Comparison of ENCODE assay signal across 35 cellular contexts in the genomic region with DNA sequence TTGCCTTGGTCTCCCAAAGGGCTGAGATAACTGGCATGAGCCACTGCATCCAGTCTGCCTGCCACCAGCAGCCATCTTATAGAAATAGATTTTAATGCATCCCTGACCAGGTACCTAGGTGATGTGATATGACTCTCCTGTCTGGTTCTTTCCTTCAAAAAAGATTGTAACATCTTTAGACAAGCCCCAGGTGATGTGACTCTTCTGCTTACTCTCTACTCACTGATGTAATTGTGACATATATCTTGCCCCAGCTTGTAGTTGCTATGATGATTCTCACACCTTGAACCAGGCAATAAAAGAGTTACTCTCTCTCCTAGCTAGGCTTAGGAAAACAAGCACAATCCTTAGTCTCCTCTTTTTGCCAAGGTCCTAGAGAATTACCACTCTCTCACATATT.
"Had no signal": no experiment of that assay in that cellular context is flagged by ENCODE, and none has a peak within 500 bp of the region (broad histone marks: within the 10 kb centered on the region; RNA-seq: fewer than 3 reads in every experiment).

No MANE protein-coding gene starts in this region.

- H3K36me3 ChIP-seq: ascending aorta had no signal

- H3K4me1 Mint-ChIP-seq: activated naive CD4-positive, alpha-beta T cell treated with anti-CD3 and anti-CD28 coated beads, Interleukin-2, amount 10 ng/mL, durations not matched to agents 7 days and 5 days; activated naive CD4-positive, alpha-beta T cell treated with anti-CD3 and anti-CD28 coated beads, Interleukin-2, amount 50 U/mL, for 24 hours; activated naive CD8-positive, alpha-beta T cell treated with anti-CD3 and anti-CD28 coated beads, Interleukin-2, amount 50 U/mL, for 24 hours; brain had no signal

- H3K27me3 Mint-ChIP-seq: activated CD4-positive, alpha-beta memory T cell treated with anti-CD3 and anti-CD28 coated beads, Interleukin-2, amount 10 ng/mL, durations not matched to agents 7 days and 5 days; activated CD4-positive, alpha-beta T cell treated with anti-CD3 and anti-CD28 coated beads for 36 hours; activated CD8-positive, alpha-beta memory T cell treated with anti-CD3 and anti-CD28 coated beads, Interleukin-2, amount 10 ng/mL, durations not matched to agents 7 days and 5 days; activated naive CD4-positive, alpha-beta T cell treated with anti-CD3 and anti-CD28 coated beads, Interleukin-2, amount 10 ng/mL, durations not matched to agents 7 days and 5 days; activated naive CD4-positive, alpha-beta T cell treated with anti-CD3 and anti-CD28 coated beads, Interleukin-2, amount 50 U/mL, for 24 hours; activated naive CD8-positive, alpha-beta T cell; activated naive CD8-positive, alpha-beta T cell treated with anti-CD3 and anti-CD28 coated beads, Interleukin-2, amount 10 ng/mL, durations not matched to agents 7 days and 5 days; activated naive CD8-positive, alpha-beta T cell treated with anti-CD3 and anti-CD28 coated beads, Interleukin-2, amount 50 U/mL, for 24 hours; activated T-cell treated with anti-CD3 and anti-CD28 coated beads, Interleukin-2, amount 50 U/mL, for 24 hours; brain had no signal

- H3K36me3 Mint-ChIP-seq: activated naive CD4-positive, alpha-beta T cell treated with anti-CD3 and anti-CD28 coated beads, Interleukin-2, amount 50 U/mL, for 24 hours had no signal

- ATAC-seq: activated CD8-positive, alpha-beta memory T cell treated with anti-CD3 and anti-CD28 coated beads, Interleukin-2, amount 10 ng/mL, durations not matched to agents 7 days and 5 days; activated CD8-positive, alpha-beta T cell treated with anti-CD3 and anti-CD28 coated beads, Interleukin-2, amount 10 ng/mL, durations not matched to agents 7 days and 5 days; activated naive CD8-positive, alpha-beta T cell treated with anti-CD3 and anti-CD28 coated beads, Interleukin-2, amount 50 U/mL, for 24 hours had no signal

- H3K27ac ChIP-seq: ascending aorta, VCaP had no signal

- FAIRE-seq: TTC549 had no signal

- H3K27me3 ChIP-seq: ascending aorta had no signal

- H3K4me3 Mint-ChIP-seq: activated CD4-positive, alpha-beta memory T cell treated with anti-CD3 and anti-CD28 coated beads, Interleukin-2, amount 10 ng/mL, durations not matched to agents 7 days and 5 days; activated CD4-positive, alpha-beta T cell treated with anti-CD3 and anti-CD28 coated beads for 36 hours; activated CD8-positive, alpha-beta memory T cell treated with anti-CD3 and anti-CD28 coated beads, Interleukin-2, amount 10 ng/mL, durations not matched to agents 7 days and 5 days; activated CD8-positive, alpha-beta T cell treated with anti-CD3 and anti-CD28 coated beads, Interleukin-2, amount 10 ng/mL, durations not matched to agents 7 days and 5 days; activated naive CD4-positive, alpha-beta T cell treated with anti-CD3 and anti-CD28 coated beads, Interleukin-2, amount 10 ng/mL, durations not matched to agents 7 days and 5 days; activated naive CD4-positive, alpha-beta T cell treated with anti-CD3 and anti-CD28 coated beads, Interleukin-2, amount 50 U/mL, for 24 hours; activated naive CD8-positive, alpha-beta T cell; activated naive CD8-positive, alpha-beta T cell treated with anti-CD3 and anti-CD28 coated beads, Interleukin-2, amount 10 ng/mL, durations not matched to agents 7 days and 5 days; activated naive CD8-positive, alpha-beta T cell treated with anti-CD3 and anti-CD28 coated beads, Interleukin-2, amount 50 U/mL, for 24 hours; activated T-cell treated with anti-CD3 and anti-CD28 coated beads, Interleukin-2, amount 50 U/mL, for 24 hours; brain; T-helper 1 cell treated with Interleukin-12 subunit alpha and Interleukin-12 subunit beta and Interleukin-4 antibody, amounts not matched to agents 30 μg/mL and 1 μg/mL, for 36 hours; T-helper 2 cell treated with Interferon-gamma antibody and Interleukin-4, amounts not matched to agents 5 μg/mL and 100 μg/mL, for 36 hours had no signal

- H3K4me3 ChIP-seq: ascending aorta had no signal

- DNase-seq: activated CD4-positive, alpha-beta memory T cell treated with anti-CD3 and anti-CD28 coated beads, Interleukin-2, amount 10 ng/mL, durations not matched to agents 7 days and 5 days; activated CD4-positive, alpha-beta T cell treated with anti-CD3 and anti-CD28 coated beads for 1 hour; activated CD4-positive, alpha-beta T cell treated with anti-CD3 and anti-CD28 coated beads for 36 hours; activated CD4-positive, alpha-beta T cell treated with anti-CD3 and anti-CD28 coated beads for 48 hours; activated CD4-positive, alpha-beta T cell treated with anti-CD3 and anti-CD28 coated beads, Interleukin-2, amount 50 U/mL, for 1 hour; activated CD4-positive, alpha-beta T cell treated with anti-CD3 and anti-CD28 coated beads, Interleukin-2, amount 50 U/mL, for 4 hours; activated CD4-positive, CD25-positive, alpha-beta regulatory T cell; activated CD8-positive, alpha-beta memory T cell treated with anti-CD3 and anti-CD28 coated beads for 24 hours; activated CD8-positive, alpha-beta memory T cell treated with anti-CD3 and anti-CD28 coated beads, Interleukin-2, amount 10 ng/mL, durations not matched to agents 7 days and 5 days; activated CD8-positive, alpha-beta memory T cell treated with anti-CD3 and anti-CD28 coated beads, Interleukin-2, amount 50 U/mL, for 48 hours; activated CD8-positive, alpha-beta T cell treated with anti-CD3 and anti-CD28 coated beads, Interleukin-2, amount 10 ng/mL, durations not matched to agents 7 days and 5 days; activated effector memory CD4-positive, alpha-beta T cell treated with Interleukin-2 at 50 U/mL for 16 hours; activated gamma-delta T cell; activated naive CD4-positive, alpha-beta T cell treated with anti-CD3 and anti-CD28 coated beads, Interleukin-2, amount 10 ng/mL, durations not matched to agents 7 days and 5 days; activated naive CD4-positive, alpha-beta T cell treated with Interleukin-2 at 50 U/mL for 16 hours; activated naive CD8-positive, alpha-beta T cell treated with anti-CD3 and anti-CD28 coated beads, Interleukin-2, amount 10 ng/mL, durations not matched to agents 7 days and 5 days; activated naive CD8-positive, alpha-beta T cell treated with anti-CD3 and anti-CD28 coated beads, Interleukin-2, amount 50 U/mL, for 24 hours; activated T-cell treated with anti-CD3 and anti-CD28 coated beads, Interleukin-2, amount 50 U/mL, for 24 hours; activated T-cell treated with anti-CD3 and anti-CD28 coated beads, Interleukin-2, amount 50 U/mL, for 48 hours; amygdala; anterior cingulate cortex; central memory CD4-positive, alpha-beta T cell; SW 1271; T-helper 1 cell; T-helper 2 cell; T-helper 9 cell had no signal

- H3K4me1 ChIP-seq: ascending aorta had no signal

- H3K27ac Mint-ChIP-seq: activated CD4-positive, alpha-beta memory T cell treated with anti-CD3 and anti-CD28 coated beads, Interleukin-2, amount 10 ng/mL, durations not matched to agents 7 days and 5 days; activated CD4-positive, alpha-beta T cell treated with anti-CD3 and anti-CD28 coated beads for 36 hours; activated CD8-positive, alpha-beta memory T cell treated with anti-CD3 and anti-CD28 coated beads, Interleukin-2, amount 10 ng/mL, durations not matched to agents 7 days and 5 days; activated CD8-positive, alpha-beta T cell treated with anti-CD3 and anti-CD28 coated beads, Interleukin-2, amount 10 ng/mL, durations not matched to agents 7 days and 5 days; activated naive CD4-positive, alpha-beta T cell treated with anti-CD3 and anti-CD28 coated beads, Interleukin-2, amount 10 ng/mL, durations not matched to agents 7 days and 5 days; activated naive CD4-positive, alpha-beta T cell treated with anti-CD3 and anti-CD28 coated beads, Interleukin-2, amount 50 U/mL, for 24 hours; activated naive CD8-positive, alpha-beta T cell; activated naive CD8-positive, alpha-beta T cell treated with anti-CD3 and anti-CD28 coated beads, Interleukin-2, amount 10 ng/mL, durations not matched to agents 7 days and 5 days; activated naive CD8-positive, alpha-beta T cell treated with anti-CD3 and anti-CD28 coated beads, Interleukin-2, amount 50 U/mL, for 24 hours; activated T-cell treated with anti-CD3 and anti-CD28 coated beads, Interleukin-2, amount 50 U/mL, for 24 hours; activated T-helper 2 cell treated with anti-CD3 and anti-CD28 coated beads, Interferon-gamma antibody, Interleukin-2, Interleukin-4, amounts not matched to agents 10 μg/mL and 5 μg/mL and 100 μg/mL, durations not matched to agents 14 hours and 24 hours and 36 hours; brain; T-helper 1 cell treated with Interleukin-12 subunit alpha and Interleukin-12 subunit beta and Interleukin-4 antibody, amounts not matched to agents 30 μg/mL and 1 μg/mL, for 36 hours; T-helper 2 cell treated with Interferon-gamma antibody and Interleukin-4, amounts not matched to agents 5 μg/mL and 100 μg/mL, for 36 hours had no signal

- H3K9me3 Mint-ChIP-seq: activated naive CD4-positive, alpha-beta T cell treated with anti-CD3 and anti-CD28 coated beads, Interleukin-2, amount 50 U/mL, for 24 hours; activated T-cell treated with anti-CD3 and anti-CD28 coated beads, Interleukin-2, amount 50 U/mL, for 24 hours had no signal
